Comparison of ENCODE assay signal across 9 cellular contexts in the genomic region with DNA sequence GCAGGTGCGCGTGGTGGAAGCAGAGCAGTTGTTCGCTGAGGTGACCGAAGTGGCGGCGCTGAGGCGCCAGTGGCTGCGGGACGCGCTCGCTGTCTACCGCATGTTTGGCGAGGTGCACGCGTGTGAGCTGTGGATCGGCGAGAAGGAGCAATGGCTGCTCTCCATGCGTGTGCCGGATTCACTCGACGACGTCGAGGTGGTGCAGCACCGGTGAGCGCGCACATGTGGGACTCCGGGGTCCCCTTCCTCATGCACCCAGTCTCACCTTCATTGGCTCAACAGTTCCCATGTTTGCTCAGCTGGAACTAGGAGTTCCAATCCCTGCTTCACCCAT. TPM values are rescaled to one million over a fixed set of nuclear protein-coding genes. Genes with fewer than 3 reads are reported as not detected.
"Had no signal": no experiment of that assay in that cellular context is flagged by ENCODE, and none has a peak within 500 bp of the region (broad histone marks: within the 10 kb centered on the region; RNA-seq: fewer than 3 reads in every experiment).

No MANE protein-coding gene starts in this region.

- H3K9me3 Mint-ChIP-seq: activated naive CD4-positive, alpha-beta T cell treated with anti-CD3 and anti-CD28 coated beads, Interleukin-2, amount 10 ng/mL, durations not matched to agents 7 days and 5 days; memory B cell; natural killer cell treated with Interleukin-12 subunit alpha and Interleukin-12 subunit beta and Interleukin-15 and Interleukin-18, amount 100 ng/mL, for 72 hours had no signal

- H3K36me3 Mint-ChIP-seq: activated naive CD4-positive, alpha-beta T cell treated with anti-CD3 and anti-CD28 coated beads, Interleukin-2, amount 10 ng/mL, durations not matched to agents 7 days and 5 days; memory B cell; natural killer cell treated with Interleukin-12 subunit alpha and Interleukin-12 subunit beta and Interleukin-15 and Interleukin-18, amount 100 ng/mL, for 72 hours had no signal

- FAIRE-seq: endometrium, islet of Langerhans had no signal

- H3K4me3 ChIP-seq: ovary had no signal

- H3K27me3 ChIP-seq: ovary had no signal

- H3K9me3 ChIP-seq: ovary, transverse colon had no signal

- H3K27ac ChIP-seq: ovary, transverse colon had no signal

- DNase-seq: activated CD4-positive, alpha-beta T cell treated with anti-CD3 and anti-CD28 coated beads for 4 hours; T-helper 9 cell; transverse colon had no signal

- H3K36me3 ChIP-seq: ovary, transverse colon had no signal

- H3K4me3 Mint-ChIP-seq: activated naive CD4-positive, alpha-beta T cell treated with anti-CD3 and anti-CD28 coated beads, Interleukin-2, amount 10 ng/mL, durations not matched to agents 7 days and 5 days; memory B cell; natural killer cell treated with Interleukin-12 subunit alpha and Interleukin-12 subunit beta and Interleukin-15 and Interleukin-18, amount 100 ng/mL, for 72 hours had no signal

- H3K27ac Mint-ChIP-seq: memory B cell; natural killer cell treated with Interleukin-12 subunit alpha and Interleukin-12 subunit beta and Interleukin-15 and Interleukin-18, amount 100 ng/mL, for 72 hours had no signal

RNA-seq across cellular contexts. Expression of gene SPTBN4, which starts 46.5 kb away (rescaled TPM):
- total RNA-seq: natural killer cell treated with Interleukin-12 subunit alpha and Interleukin-12 subunit beta and Interleukin-15 and Interleukin-18, amount 100 ng/mL, for 72 hours had no signal
